Comparison of ENCODE assay signal across 19 cellular contexts in the genomic region with DNA sequence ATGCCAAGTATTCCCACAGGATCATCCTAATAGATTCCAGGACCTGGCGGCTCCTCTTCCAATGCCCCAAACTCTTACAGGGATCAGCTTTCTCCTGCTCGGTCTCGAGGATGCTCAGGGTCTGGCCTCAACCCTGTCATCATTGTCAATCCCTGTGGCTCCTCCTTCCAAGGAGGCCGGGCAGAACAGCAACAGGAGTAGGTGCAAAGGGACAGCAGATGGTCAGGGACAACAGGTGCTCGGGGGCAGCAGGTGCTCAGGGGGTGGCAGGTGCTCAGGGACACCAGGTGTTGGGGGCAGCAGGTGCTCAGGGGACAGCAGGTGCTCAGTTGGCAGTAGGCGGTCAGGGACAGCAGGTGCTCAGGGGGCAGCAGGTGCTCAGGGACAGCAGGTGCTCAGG.
A peak's percentile ranks its signal among the peaks of the same experiment; 100 is the strongest.
DNase-seq lines count a peak whose midpoint lies in the region; ATAC-seq, FAIRE-seq and TF ChIP-seq lines count a peak whose summit lies in the region.
"Had no signal": no experiment of that assay in that cellular context is flagged by ENCODE, and none has a peak within 500 bp of the region (broad histone marks: within the 10 kb centered on the region; RNA-seq: fewer than 3 reads in every experiment).

No MANE protein-coding gene starts in this region.

- TF ChIP-seq EP300 in HepG2 (IDR thresholded peaks at IDR 0.05; ENCODE audit: low read depth in 2 of 2, low read length in 2 of 2), result no peak
- no peak for TF ChIP-seq EP300 in HepG2 (CRISPR knock-in tag; IDR thresholded peaks at IDR 0.05; ENCODE audit: borderline replicate concordance)

- H3K9me3 ChIP-seq in HepG2 (ENCODE audit: low read length), result no peaks in the 10 kb centered on the region
- H3K9me3 ChIP-seq: BLaER1, SK-N-SH had no signal

- no peak for FAIRE-seq in HepG2 (lab: Jason Lieb, UNC)

- H3K36me3 Mint-ChIP-seq in activated CD4-positive, alpha-beta T cell treated with anti-CD3 and anti-CD28 coated beads, Interleukin-2, amount 10 ng/mL, durations not matched to agents 24 days and 14 days (ENCODE audit: low read depth), result no peaks in the 10 kb centered on the region
- H3K36me3 Mint-ChIP-seq: CD4-positive, alpha-beta memory T cell had no signal

- H2AFZ ChIP-seq in HepG2 (ENCODE audit: low read length), result no peak overlapping the region

- in situ Hi-C loops in HepG2 (cut with HindIII; ENCODE audit: extremely low pct_ligation_motif_present, low pct_unique_long_range_greater_than_20kb), result no loop called here

- no TSS peak for BruUV-seq in HepG2 (replicated peaks; lab: Mats Ljungman, UMichigan)

- no peak for TF ChIP-seq POLR2A in HepG2 (IDR thresholded peaks at IDR 0.05; ENCODE audit: insufficient read depth in 1 of 2, low read depth in 2 of 2, low read length in 2 of 2)

- POLR2A ChIA-PET in HepG2 (lab: Yijun Ruan, JAX), result interaction anchor here (1.1 kb wide), 1 partner anchor 14 kb away, joined by 5 read pairs; no protein-coding TSS in a partner anchor
- POLR2A ChIA-PET in HEK293T (lab: Yijun Ruan, JAX), result no interaction called here

- TF ChIP-seq CTCF in HepG2 (CRISPR knock-in tag; IDR thresholded peaks at IDR 0.05), result no peak

- no peaks in the 10 kb centered on the region for H3K36me3 ChIP-seq in HepG2 (replicated peaks in 1 of 2; ENCODE audit: control insufficient read depth in 1 of 2, insufficient read depth in 2 of 2, low read length in 2 of 2)
- H3K36me3 ChIP-seq: BLaER1 had no signal

- H3K27me3 Mint-ChIP-seq in activated CD4-positive, alpha-beta T cell treated with anti-CD3 and anti-CD28 coated beads, Interleukin-2, amount 10 ng/mL, durations not matched to agents 24 days and 14 days, result no peaks in the 10 kb centered on the region

- H3K9me3 Mint-ChIP-seq in activated CD4-positive, alpha-beta T cell treated with anti-CD3 and anti-CD28 coated beads, Interleukin-2, amount 10 ng/mL, durations not matched to agents 24 days and 14 days, result no peaks in the 10 kb centered on the region
- H3K9me3 Mint-ChIP-seq: CD4-positive, alpha-beta memory T cell had no signal

- CTCF ChIA-PET in HepG2 (lab: Yijun Ruan, JAX; ENCODE audit: low intra/inter-chr PET ratio, low total read pairs) (no interaction called here), HEK293T (lab: Yijun Ruan, JAX) (no interaction called here)

- peak; percentile 29 for DNase-seq in activated CD4-positive, alpha-beta T cell treated with anti-CD3 and anti-CD28 coated beads, Interleukin-2, amount 10 ng/mL, durations not matched to agents 24 days and 14 days
- DNase-seq in activated CD4-positive, alpha-beta T cell treated with anti-CD3 and anti-CD28 coated beads, Interleukin-2, amount 50 U/mL, for 1 hour, result no peak
- DNase-seq in NCI-H774 (lab: John Stamatoyannopoulos, UW), result peak; percentile 26
- no peak for DNase-seq in HepG2 (ENCODE audit: low spot score)
- DNase-seq in HEK293T (ENCODE audit: extremely low spot score), result no peak
- DNase-seq in NCI-H128 (lab: John Stamatoyannopoulos, UW; ENCODE audit: unreplicated experiment), result no peak
- DNase-seq in foreskin melanocyte, result no peak
- DNase-seq: Calu3; CD4-positive, alpha-beta memory T cell; DMS79 treated with DMSO at 0.1 percent for 48 hours; KBM-7; NCI-H1417; NCI-H187; NCI-H446 treated with DMSO at 0.1 percent for 48 hours; RPMI8226; SHP77 treated with DMSO at 0.1 percent for 48 hours; SK-N-SH had no signal

- H3K4me1 Mint-ChIP-seq in activated CD4-positive, alpha-beta T cell treated with anti-CD3 and anti-CD28 coated beads, Interleukin-2, amount 10 ng/mL, durations not matched to agents 24 days and 14 days, result no peaks in the 10 kb centered on the region

- no peak overlapping the region; the same call in 1 of the 2 replicates for H3K4me2 ChIP-seq in HepG2 (ENCODE audit: low read depth, low read length)
- H3K4me2 ChIP-seq: BLaER1, SK-N-SH had no signal

- intact Hi-C loops in activated CD4-positive, alpha-beta T cell treated with anti-CD3 and anti-CD28 coated beads, Interleukin-2, amount 10 ng/mL, durations not matched to agents 24 days and 14 days (cut with micrococcal nuclease), result no loop called here
- intact Hi-C loops in HepG2 (cut with micrococcal nuclease; ENCODE audit: unreplicated experiment), result no loop called here

- no peak overlapping the region for H3K9ac ChIP-seq in HepG2 (ENCODE audit: insufficient read depth, low read depth, low read length)
- H3K9ac ChIP-seq: BLaER1, SK-N-SH had no signal

- 31% methylated on average over 6 of the region's 6 CpGs for WGBS in HepG2 (ENCODE audit: low lambda C conversion rate)

- H3K27ac ChIP-seq in HepG2 (ENCODE audit: extremely low read length, insufficient read depth, low read length), result no peak overlapping the region
- H3K27ac ChIP-seq: BLaER1 had no signal

- ATAC-seq in HepG2, result no peak
- ATAC-seq: HCT116 had no signal

- H3K27me3 ChIP-seq in HepG2 (ENCODE audit: control insufficient read depth in 1 of 2, insufficient read depth in 2 of 2, low read length in 2 of 2), result peaks cover 18 to 62% of the 10 kb centered on the region in 2 experiments; a peak in 4 of 5 replicates
- H3K27me3 ChIP-seq: BLaER1 had no signal

- H3K27ac Mint-ChIP-seq in activated CD4-positive, alpha-beta T cell treated with anti-CD3 and anti-CD28 coated beads, Interleukin-2, amount 10 ng/mL, durations not matched to agents 24 days and 14 days, result no peak overlapping the region
- H3K27ac Mint-ChIP-seq: CD4-positive, alpha-beta memory T cell had no signal

- peaks cover 74% of the 10 kb centered on the region for H3K4me1 ChIP-seq in HepG2 (ENCODE audit: insufficient read depth, low read length)
- H3K4me1 ChIP-seq: BLaER1 had no signal

- no peak overlapping the region for H3K4me3 ChIP-seq in HepG2 (replicated peaks in 1 of 3; ENCODE audit: insufficient read depth in 1 of 3, low read depth in 2 of 3, low read length in 3 of 3)
- H3K4me3 ChIP-seq: BLaER1 had no signal

- no peaks in the 10 kb centered on the region for H3K79me2 ChIP-seq in HepG2 (ENCODE audit: insufficient read depth, low read length)

- no peaks in the 10 kb centered on the region for H4K20me1 ChIP-seq in HepG2 (ENCODE audit: insufficient read depth, low read length)
- H4K20me1 ChIP-seq: BLaER1 had no signal

- H3K4me3 Mint-ChIP-seq in activated CD4-positive, alpha-beta T cell treated with anti-CD3 and anti-CD28 coated beads, Interleukin-2, amount 10 ng/mL, durations not matched to agents 24 days and 14 days, result no peak overlapping the region
- H3K4me3 Mint-ChIP-seq: CD4-positive, alpha-beta memory T cell had no signal

- no peak for TF ChIP-seq RAD21 in HepG2 (CRISPR knock-in tag; IDR thresholded peaks at IDR 0.05)

TF ChIP-seq in HepG2, 621 proteins besides CTCF, POLR2A, EP300 and RAD21:
- TF ChIP-seq YEATS4 (CRISPR knock-in tag; IDR thresholded peaks at IDR 0.05; ENCODE audit: borderline replicate concordance) (no peak), ZNF333 (CRISPR knock-in tag; IDR thresholded peaks at IDR 0.05; ENCODE audit: borderline replicate concordance) (no peak)
- TF ChIP-seq, protein P1, sequence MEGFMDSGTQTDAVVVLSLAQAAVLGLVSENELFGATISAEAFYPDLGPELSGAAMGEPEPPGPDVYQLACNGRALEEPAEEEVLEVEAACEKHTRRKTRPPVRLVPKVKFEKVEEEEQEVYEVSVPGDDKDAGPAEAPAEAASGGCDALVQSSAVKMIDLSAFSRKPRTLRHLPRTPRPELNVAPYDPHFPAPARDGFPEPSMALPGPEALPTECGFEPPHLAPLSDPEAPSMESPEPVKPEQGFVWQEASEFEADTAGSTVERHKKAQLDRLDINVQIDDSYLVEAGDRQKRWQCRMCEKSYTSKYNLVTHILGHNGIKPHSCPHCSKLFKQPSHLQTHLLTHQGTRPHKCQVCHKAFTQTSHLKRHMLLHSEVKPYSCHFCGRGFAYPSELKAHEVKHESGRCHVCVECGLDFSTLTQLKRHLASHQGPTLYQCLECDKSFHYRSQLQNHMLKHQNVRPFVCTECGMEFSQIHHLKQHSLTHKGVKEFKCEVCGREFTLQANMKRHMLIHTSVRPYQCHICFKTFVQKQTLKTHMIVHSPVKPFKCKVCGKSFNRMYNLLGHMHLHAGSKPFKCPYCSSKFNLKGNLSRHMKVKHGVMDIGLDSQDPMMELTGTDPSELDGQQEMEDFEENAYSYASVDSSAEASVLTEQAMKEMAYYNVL (CRISPR knock-in tag; IDR thresholded peaks at IDR 0.05; ENCODE audit: borderline replicate concordance), result 0 out of 2 replicates have a peak, but pooled peaks have one; percentile 2

TF ChIP-seq in HEK293T, 16 proteins besides CTCF, POLR2A, EP300 and RAD21:
- TF ChIP-seq L3MBTL2 (conservative IDR thresholded peaks at IDR 0.05) (no peak), FOXA1 (IDR thresholded peaks at IDR 0.05) (no peak), SUZ12 (IDR thresholded peaks at IDR 0.05) (no peak), FOXM1 (IDR thresholded peaks at IDR 0.05; ENCODE audit: borderline replicate concordance) (no peak), CTBP1 (IDR thresholded peaks at IDR 0.05; ENCODE audit: borderline replicate concordance) (no peak), BHLHE40 (IDR thresholded peaks at IDR 0.05; ENCODE audit: borderline replicate concordance) (no peak)
- TF ChIP-seq, protein P2, sequence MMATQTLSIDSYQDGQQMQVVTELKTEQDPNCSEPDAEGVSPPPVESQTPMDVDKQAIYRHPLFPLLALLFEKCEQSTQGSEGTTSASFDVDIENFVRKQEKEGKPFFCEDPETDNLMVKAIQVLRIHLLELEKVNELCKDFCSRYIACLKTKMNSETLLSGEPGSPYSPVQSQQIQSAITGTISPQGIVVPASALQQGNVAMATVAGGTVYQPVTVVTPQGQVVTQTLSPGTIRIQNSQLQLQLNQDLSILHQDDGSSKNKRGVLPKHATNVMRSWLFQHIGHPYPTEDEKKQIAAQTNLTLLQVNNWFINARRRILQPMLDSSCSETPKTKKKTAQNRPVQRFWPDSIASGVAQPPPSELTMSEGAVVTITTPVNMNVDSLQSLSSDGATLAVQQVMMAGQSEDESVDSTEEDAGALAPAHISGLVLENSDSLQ (IDR thresholded peaks at IDR 0.05), result no peak

Comparison
In these comparisons a context has a peak if more than half of its experiments do, and no peak if none do; other contexts are left out.
1. DNase-seq: peak in activated CD4-positive, alpha-beta T cell treated with anti-CD3 and anti-CD28 coated beads, Interleukin-2, amount 10 ng/mL, durations not matched to agents 24 days and 14 days (single experiment) and NCI-H774 (single experiment); none in activated CD4-positive, alpha-beta T cell treated with anti-CD3 and anti-CD28 coated beads, Interleukin-2, amount 50 U/mL, for 1 hour (single experiment), HepG2 (single experiment), HEK293T (single experiment), NCI-H128 (single experiment) and foreskin melanocyte (single experiment).